ENCODE assay signal across 16 cellular contexts in the genomic region with DNA sequence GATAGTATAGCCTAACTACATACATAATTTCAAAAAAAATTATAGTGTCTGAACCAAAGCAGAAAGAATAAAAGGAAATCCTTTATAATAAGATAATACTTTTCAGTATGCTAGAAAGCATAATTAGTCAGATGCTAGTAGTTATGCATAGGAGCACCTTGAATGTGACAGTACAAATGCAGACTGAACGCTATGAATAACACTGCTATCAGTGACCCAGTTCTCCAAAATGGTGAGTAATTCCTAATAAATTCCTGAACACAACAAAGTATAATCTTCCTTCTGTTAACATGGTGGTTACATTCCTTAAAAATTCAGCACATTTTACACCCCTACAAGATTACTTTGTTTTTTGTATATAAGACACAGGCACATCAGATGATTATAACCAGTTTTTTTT. TPM values are rescaled to one million over a fixed set of nuclear protein-coding genes. Genes with fewer than 3 reads are reported as not detected.
DNase-seq lines count a peak whose midpoint lies in the region; ATAC-seq and TF ChIP-seq lines count a peak whose summit lies in the region.
"Had no signal": no experiment of that assay in that cellular context is flagged by ENCODE, and none has a peak within 500 bp of the region (broad histone marks: within the 10 kb centered on the region; RNA-seq: fewer than 3 reads in every experiment).

No MANE protein-coding gene starts in this region.

- ATAC-seq in SK-N-SH treated with all-trans-retinoic acid at 6 μM for 48 hours (no peak), WTC11 (no peak), GM21576 (IDR thresholded peaks at IDR 0.05; ENCODE audit: unreplicated experiment) (no peak)
- no peak for ATAC-seq in naive thymus-derived CD8-positive, alpha-beta T cell

- H3K27ac Mint-ChIP-seq in WTC11, result no peak overlapping the region
- peak overlapping the region in 3 of 10 donors; percentile 96 to 99 (median 96) for H3K27ac Mint-ChIP-seq in naive thymus-derived CD8-positive, alpha-beta T cell
- H3K27ac Mint-ChIP-seq: CD14-positive monocyte had no signal

- H3K36me3 ChIP-seq in SK-N-SH (replicated peaks in 1 of 2; ENCODE audit: control insufficient read depth in 1 of 2, insufficient read depth in 2 of 2, low read length in 1 of 2) (peaks cover 14 to 23% of the 10 kb centered on the region in 2 experiments), DOHH2 (ENCODE audit: control insufficient read depth, low read length) (peaks cover 23% of the 10 kb centered on the region)

- POLR2A ChIA-PET in SK-N-SH (lab: Yijun Ruan, JAX) (no interaction called here), WTC11 (lab: Charles Lee) (no interaction called here)
- POLR2A ChIA-PET in naive thymus-derived CD8-positive, alpha-beta T cell (lab: Charles Lee), result interaction anchor here (1.2 to 4.0 kb wide), 2 partner anchors 11 to 13 kb away, joined by 3 to 26 read pairs; no protein-coding TSS in a partner anchor

- TF ChIP-seq RAD21 in SK-N-SH (IDR thresholded peaks at IDR 0.05; ENCODE audit: low read length), result no peak

- peak overlapping the region; percentile 11; the same call in 1 of the 2 replicates for H2AFZ ChIP-seq in SK-N-SH (ENCODE audit: low read depth)

- H3K9me2 ChIP-seq in SK-N-SH, result no peaks in the 10 kb centered on the region
- no peaks in the 10 kb centered on the region for H3K9me2 ChIP-seq in DOHH2 (replicated peaks; ENCODE audit: control insufficient read depth, low read length)

- H3K4me3 Mint-ChIP-seq in WTC11, result peak overlapping the region; percentile 99
- peak overlapping the region in 9 of 10 donors; percentile 63 to 100 (median 97) for H3K4me3 Mint-ChIP-seq in naive thymus-derived CD8-positive, alpha-beta T cell
- H3K4me3 Mint-ChIP-seq: CD14-positive monocyte had no signal

- H3K4me2 ChIP-seq in SK-N-SH (peak overlapping the region; percentile 94; the same call in 1 of the 2 replicates), DOHH2 (ENCODE audit: low read length) (peak overlapping the region; percentile 94; the same call in 1 of the 2 replicates)

- no peak for TF ChIP-seq EP300 in SK-N-SH (IDR thresholded peaks at IDR 0.05; ENCODE audit: borderline replicate concordance in 1 of 2, low read depth in 1 of 2, low read length in 1 of 2)

- H3K27me3 ChIP-seq in SK-N-SH (ENCODE audit: insufficient read depth) (no peaks in the 10 kb centered on the region), DOHH2 (ENCODE audit: control insufficient read depth, low read length) (no peaks in the 10 kb centered on the region)

- H3K27me3 Mint-ChIP-seq in WTC11 (ENCODE audit: low read depth), result no peaks in the 10 kb centered on the region
- H3K27me3 Mint-ChIP-seq in naive thymus-derived CD8-positive, alpha-beta T cell, result no peaks in the 10 kb centered on the region

- H3K9me3 Mint-ChIP-seq in WTC11, result no peaks in the 10 kb centered on the region
- no peaks in the 10 kb centered on the region for H3K9me3 Mint-ChIP-seq in naive thymus-derived CD8-positive, alpha-beta T cell

- H3K4me1 ChIP-seq in SK-N-SH (ENCODE audit: control insufficient read depth in 1 of 2, insufficient read depth in 2 of 2, low read depth in 1 of 2, low read length in 1 of 2) (peaks cover 11 to 31% of the 10 kb centered on the region in 2 experiments), DOHH2 (ENCODE audit: control insufficient read depth, low read length) (peaks cover 33% of the 10 kb centered on the region)

- H3K4me3 ChIP-seq in SK-N-SH (ENCODE audit: low read depth in 2 of 2, low read length in 1 of 2), result no peak overlapping the region
- no peak overlapping the region for H3K4me3 ChIP-seq in DOHH2 (ENCODE audit: low read length)

- H3K36me3 Mint-ChIP-seq in WTC11, result peaks cover 6% of the 10 kb centered on the region; the same call in 1 of the 2 replicates
- peaks cover 0 to 17% (median 0%) of the 10 kb centered on the region in 3 donors for H3K36me3 Mint-ChIP-seq in naive thymus-derived CD8-positive, alpha-beta T cell

- H3K79me2 ChIP-seq in SK-N-SH (ENCODE audit: insufficient read depth), result peaks cover 52% of the 10 kb centered on the region
- peaks cover 46% of the 10 kb centered on the region for H3K79me2 ChIP-seq in DOHH2 (ENCODE audit: control insufficient read depth, low read length)

- H3K9me3 ChIP-seq in SK-N-SH, result no peaks in the 10 kb centered on the region
- H3K9me3 ChIP-seq in DOHH2 (ENCODE audit: control insufficient read depth, insufficient read depth, low read length), result no peaks in the 10 kb centered on the region

- H3F3A ChIP-seq in SK-N-SH (replicated peaks; ENCODE audit: insufficient read depth) (peaks cover 13% of the 10 kb centered on the region), DOHH2 (ENCODE audit: control insufficient read depth, insufficient read depth) (peaks cover 4% of the 10 kb centered on the region; the same call in 1 of the 2 replicates)

- H4K20me1 ChIP-seq in SK-N-SH (ENCODE audit: insufficient read depth) (peaks cover 30% of the 10 kb centered on the region), DOHH2 (ENCODE audit: control insufficient read depth, insufficient read depth, low read depth, low read length) (peaks cover 9% of the 10 kb centered on the region; the same call in 1 of the 2 replicates)

- DNase-seq in SK-N-SH, result no peak
- DNase-seq in WTC11 (ENCODE audit: low spot score), result no peak
- no peak for DNase-seq in naive thymus-derived CD8-positive, alpha-beta T cell
- no peak for DNase-seq in HK-2 (ENCODE audit: unreplicated experiment)
- no peak for DNase-seq in hepatic stellate cell (ENCODE audit: low spot score)
- DNase-seq: anterior cingulate cortex; cortex of kidney; erythroblast; NCI-H1105; stimulated activated CD4-positive, alpha-beta T cell treated with anti-CD3 and anti-CD28 coated beads, Interleukin-12 subunit alpha, Interleukin-12 subunit beta, amount 100 ng/mL, for 4 hours had no signal

- no peak overlapping the region for H3K27ac ChIP-seq in SK-N-SH (ENCODE audit: low read depth in 2 of 2, low read length in 1 of 2)
- H3K27ac ChIP-seq in DOHH2 (ENCODE audit: low read depth, low read length), result no peak overlapping the region

- no peak overlapping the region for H3K9ac ChIP-seq in SK-N-SH

- H3K4me1 Mint-ChIP-seq in WTC11, result peaks cover 32% of the 10 kb centered on the region
- peaks cover 27 to 56% (median 49%) of the 10 kb centered on the region in 4 donors for H3K4me1 Mint-ChIP-seq in naive thymus-derived CD8-positive, alpha-beta T cell

- 92% methylated on average over 1 of the region's 1 CpG for WGBS in SK-N-SH (ENCODE audit: low lambda C conversion rate)

- TF ChIP-seq CTCF in SK-N-SH (IDR thresholded peaks at IDR 0.05), result no peak
- TF ChIP-seq CTCF in DOHH2 (IDR thresholded peaks at IDR 0.05; ENCODE audit: low read depth, low read length, poor library complexity, severe bottlenecking), result no peak
- TF ChIP-seq CTCF in WTC11 (IDR thresholded peaks at IDR 0.05), result no peak

- CTCF ChIA-PET in SK-N-SH (lab: Yijun Ruan, JAX) (interaction anchor here (7.7 kb wide), 1 partner anchor 14 kb away, joined by 122 read pairs; no protein-coding TSS in a partner anchor), WTC11 (lab: Charles Lee) (interaction anchor here (5.8 kb wide), 1 partner anchor 13 kb away, joined by 77 read pairs; no protein-coding TSS in a partner anchor)

TF ChIP-seq in SK-N-SH, 30 proteins besides CTCF, POLR2A, EP300 and RAD21 (continues in another document):
- no peak for TF ChIP-seq EZH2phosphoT487 (IDR thresholded peaks at IDR 0.05; ENCODE audit: borderline replicate concordance, low read depth)
- TF ChIP-seq FOXM1 (IDR thresholded peaks at IDR 0.05; ENCODE audit: low read depth), result no peak
- TF ChIP-seq POLR2AphosphoS5 (IDR thresholded peaks at IDR 0.05; ENCODE audit: low read depth, low read length), result no peak

TF ChIP-seq in SK-N-SH treated with all-trans-retinoic acid at 6 μM for 48 hours, 23 proteins besides CTCF, POLR2A, EP300 and RAD21:
- TF ChIP-seq ZNF70 (CRISPR knock-in tag; IDR thresholded peaks at IDR 0.05) (no peak), OSR1 (CRISPR knock-in tag; IDR thresholded peaks at IDR 0.05) (no peak), ZNF565 (CRISPR knock-in tag; conservative IDR thresholded peaks at IDR 0.05; ENCODE audit: low read depth) (no peak)

TF ChIP-seq in WTC11, 78 proteins besides CTCF, POLR2A, EP300 and RAD21 (continues in another document):
- TF ChIP-seq RELA (CRISPR knock-in tag; IDR thresholded peaks at IDR 0.05; ENCODE audit: borderline replicate concordance) (no peak), ZNF423 (CRISPR knock-in tag; IDR thresholded peaks at IDR 0.05) (no peak)

RNA-seq across cellular contexts. Expression of gene CHPF2, which starts 1.2 kb away (rescaled TPM):
- polyA plus RNA-seq in SK-N-SH (2012; rRNA removed), result 60.4 and 68.6 TPM in 2 replicates
- polyA plus RNA-seq in SK-N-SH (2012; cell fraction: cytosol; rRNA removed), result 27.8 and 47.3 TPM in 2 replicates
- polyA plus RNA-seq in SK-N-SH (2012; cell fraction: nucleus; rRNA removed), result 143 and 144 TPM in 2 replicates
- total RNA-seq in WTC11 (2021), result 25.0 to 30.7 TPM (median 26.3 TPM) in 3 replicates
- 10 to 100 TPM; 47.8 to 48.6 TPM for total RNA-seq in naive thymus-derived CD8-positive, alpha-beta T cell
- 10 to 100 TPM; 16.8 to 20.1 (median 17.6) TPM for polyA plus RNA-seq in naive thymus-derived CD8-positive, alpha-beta T cell

RNA-seq across cellular contexts. Expression of gene ABCF2, which starts 4.1 kb away (rescaled TPM):
- polyA plus RNA-seq in SK-N-SH (2012; rRNA removed), result 75.4 and 102 TPM in 2 replicates
- 49.9 and 79.5 TPM in 2 replicates for polyA plus RNA-seq in SK-N-SH (2012; cell fraction: cytosol; rRNA removed)
- polyA plus RNA-seq in SK-N-SH (2012; cell fraction: nucleus; rRNA removed), result 69.6 and 89.1 TPM in 2 replicates
- total RNA-seq in WTC11 (2021), result 41.3 to 43.7 TPM (median 43.5 TPM) in 3 replicates
- 10 to 100 TPM; 30.2 to 34.2 TPM for total RNA-seq in naive thymus-derived CD8-positive, alpha-beta T cell
- polyA plus RNA-seq in naive thymus-derived CD8-positive, alpha-beta T cell, result 10 to 100 TPM; 23.0 to 40.4 (median 31.6) TPM

RNA-seq across cellular contexts. Expression of gene SMARCD3, which starts 17.4 kb away (rescaled TPM):
- polyA plus RNA-seq in SK-N-SH (2012; rRNA removed), result 60.5 and 62.8 TPM in 2 replicates
- polyA plus RNA-seq in SK-N-SH (2012; cell fraction: cytosol; rRNA removed), result 30.4 and 41.6 TPM in 2 replicates
- 239 and 265 TPM in 2 replicates for polyA plus RNA-seq in SK-N-SH (2012; cell fraction: nucleus; rRNA removed)
- total RNA-seq in WTC11 (2021), result 5.8 to 9.0 TPM (median 5.9 TPM) in 3 replicates
- total RNA-seq in naive thymus-derived CD8-positive, alpha-beta T cell, result 10 to 100 TPM in 1 of 2 experiments, 1 to 10 TPM in 1; 9.7 to 11.8 TPM
- polyA plus RNA-seq in naive thymus-derived CD8-positive, alpha-beta T cell, result 10 to 100 TPM in 2 of 3 donors, 1 to 10 TPM in 1; 9.8 to 18.6 (median 15.6) TPM

RNA-seq across cellular contexts. Expression of gene H2BK1, which starts 20.8 kb away (rescaled TPM):
- not detected in 2 replicates for polyA plus RNA-seq in SK-N-SH (2012; rRNA removed)
- not detected in 2 replicates for polyA plus RNA-seq in SK-N-SH (2012; cell fraction: cytosol; rRNA removed)
- 0.73 TPM in 1 of 2 replicates, not detected in the other for polyA plus RNA-seq in SK-N-SH (2012; cell fraction: nucleus; rRNA removed)
- total RNA-seq in WTC11 (2021), result 0.87 TPM in 1 of 3 replicates, not detected in the others
- total RNA-seq in naive thymus-derived CD8-positive, alpha-beta T cell, result 1 to 10 TPM; 2.5 to 2.6 TPM
- polyA plus RNA-seq in naive thymus-derived CD8-positive, alpha-beta T cell, result not detected
- total RNA-seq: mesenteric fat pad had no signal
- polyA plus RNA-seq: CD14-positive monocyte had no signal

RNA-seq across cellular contexts. Expression of gene ASB10, which starts 44.0 kb away (rescaled TPM):
- not detected in 2 replicates for polyA plus RNA-seq in SK-N-SH (2012; rRNA removed)
- polyA plus RNA-seq in SK-N-SH (2012; cell fraction: cytosol; rRNA removed), result not detected in 2 replicates
- not detected in 2 replicates for polyA plus RNA-seq in SK-N-SH (2012; cell fraction: nucleus; rRNA removed)
- not detected in 3 replicates for total RNA-seq in WTC11 (2021)
- not detected for total RNA-seq in naive thymus-derived CD8-positive, alpha-beta T cell
- not detected for polyA plus RNA-seq in naive thymus-derived CD8-positive, alpha-beta T cell
- total RNA-seq: mesenteric fat pad, posterior vena cava had no signal
- polyA plus RNA-seq: CD14-positive monocyte had no signal
